ENCODE assay signal across 1 cellular context in the genomic region with DNA sequence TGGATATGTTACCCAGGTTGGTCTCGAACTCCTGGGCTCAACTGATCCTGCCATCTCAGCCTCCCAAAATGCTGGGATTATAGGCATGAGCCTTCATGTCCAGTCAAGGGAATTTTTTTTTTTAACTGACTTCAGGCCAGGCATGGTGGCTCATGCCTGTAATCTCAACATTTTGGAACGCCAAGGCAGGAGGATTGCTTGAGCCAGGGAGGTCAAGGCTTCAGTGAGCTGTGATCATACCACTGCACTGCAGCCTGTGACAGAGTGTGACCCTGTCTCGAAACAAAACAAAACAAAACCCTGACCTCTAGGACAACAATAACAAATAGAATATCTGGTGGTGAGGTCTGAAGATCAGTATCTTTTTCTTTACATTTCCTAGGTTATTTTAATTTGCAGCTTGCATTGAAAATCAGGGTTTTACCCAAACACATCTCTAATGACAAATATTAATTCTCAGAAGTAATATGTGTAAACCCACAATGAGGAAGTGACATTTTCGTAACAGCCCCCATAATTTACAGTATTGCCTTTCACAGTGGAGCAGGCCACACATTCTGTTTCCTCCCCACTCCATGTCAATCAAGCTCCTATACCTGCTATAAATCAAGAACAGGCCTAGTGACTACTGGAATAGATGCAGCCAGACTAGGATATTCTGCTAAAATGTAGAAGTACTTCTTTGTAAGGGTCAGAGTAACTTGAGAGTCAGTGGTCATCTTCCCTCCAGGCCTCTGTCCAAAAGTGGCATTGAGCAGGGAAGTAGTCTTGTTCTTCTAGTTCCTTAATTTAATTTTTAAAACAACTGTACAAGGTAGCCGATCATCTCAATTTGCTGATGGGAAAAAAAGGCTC.
TF ChIP-seq lines count a peak whose summit lies in the region.

No MANE protein-coding gene starts in this region.

TF ChIP-seq in HepG2, 621 proteins besides CTCF, POLR2A, EP300 and RAD21 (continued from another document and continues in another):
- TF ChIP-seq, protein P1, sequence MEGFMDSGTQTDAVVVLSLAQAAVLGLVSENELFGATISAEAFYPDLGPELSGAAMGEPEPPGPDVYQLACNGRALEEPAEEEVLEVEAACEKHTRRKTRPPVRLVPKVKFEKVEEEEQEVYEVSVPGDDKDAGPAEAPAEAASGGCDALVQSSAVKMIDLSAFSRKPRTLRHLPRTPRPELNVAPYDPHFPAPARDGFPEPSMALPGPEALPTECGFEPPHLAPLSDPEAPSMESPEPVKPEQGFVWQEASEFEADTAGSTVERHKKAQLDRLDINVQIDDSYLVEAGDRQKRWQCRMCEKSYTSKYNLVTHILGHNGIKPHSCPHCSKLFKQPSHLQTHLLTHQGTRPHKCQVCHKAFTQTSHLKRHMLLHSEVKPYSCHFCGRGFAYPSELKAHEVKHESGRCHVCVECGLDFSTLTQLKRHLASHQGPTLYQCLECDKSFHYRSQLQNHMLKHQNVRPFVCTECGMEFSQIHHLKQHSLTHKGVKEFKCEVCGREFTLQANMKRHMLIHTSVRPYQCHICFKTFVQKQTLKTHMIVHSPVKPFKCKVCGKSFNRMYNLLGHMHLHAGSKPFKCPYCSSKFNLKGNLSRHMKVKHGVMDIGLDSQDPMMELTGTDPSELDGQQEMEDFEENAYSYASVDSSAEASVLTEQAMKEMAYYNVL (CRISPR knock-in tag; IDR thresholded peaks at IDR 0.05; ENCODE audit: borderline replicate concordance) = no peak
- TF ChIP-seq ZNF354B (CRISPR knock-in tag; IDR thresholded peaks at IDR 0.05) (no peak), RBFOX2 (IDR thresholded peaks at IDR 0.05; ENCODE audit: low read depth, low read length) (peak; percentile 52), SALL1 (CRISPR knock-in tag; IDR thresholded peaks at IDR 0.05) (peak; percentile 91), ZBTB7B (CRISPR knock-in tag; IDR thresholded peaks at IDR 0.05) (no peak), ZNF326 (CRISPR knock-in tag; IDR thresholded peaks at IDR 0.05; ENCODE audit: borderline replicate concordance) (no peak), IRF2 (CRISPR knock-in tag; IDR thresholded peaks at IDR 0.05) (no peak), NONO (IDR thresholded peaks at IDR 0.05) (no peak), NONO (CRISPR knock-in tag; conservative IDR thresholded peaks at IDR 0.05) (0 out of 2 replicates have a peak, but pooled peaks have one; percentile 23), HOXA5 (CRISPR knock-in tag; IDR thresholded peaks at IDR 0.05) (no peak), SAP130 (CRISPR knock-in tag; IDR thresholded peaks at IDR 0.05; ENCODE audit: low read depth) (peak; percentile 56), FOXA1 (IDR thresholded peaks at IDR 0.05) (no peak), FOXA1 (CRISPR knock-in tag; IDR thresholded peaks at IDR 0.05) (peak; percentile 21; the same call in 1 of the 2 replicates), TCF7L2 (IDR thresholded peaks at IDR 0.05; ENCODE audit: low read depth, low read length) (no peak), CC2D1A (CRISPR knock-in tag; IDR thresholded peaks at IDR 0.05) (no peak), SSRP1 (CRISPR knock-in tag; IDR thresholded peaks at IDR 0.05) (no peak), TCF7 (IDR thresholded peaks at IDR 0.05; ENCODE audit: low read depth) (peak; percentile 46; the same call in 1 of the 2 replicates), ZNF644 (CRISPR knock-in tag; IDR thresholded peaks at IDR 0.05; ENCODE audit: low read depth) (peak; percentile 60; the same call in 1 of the 2 replicates), PTBP1 (IDR thresholded peaks at IDR 0.05; ENCODE audit: low read depth, low read length, poor library complexity, severe bottlenecking) (no peak), ZNF724P (CRISPR knock-in tag; IDR thresholded peaks at IDR 0.05; ENCODE audit: borderline replicate concordance) (no peak), ZNF234 (CRISPR knock-in tag; conservative IDR thresholded peaks at IDR 0.05) (no peak), NR0B2 (CRISPR knock-in tag; IDR thresholded peaks at IDR 0.05) (no peak), RFX1 (IDR thresholded peaks at IDR 0.05) (no peak), SP2 (CRISPR knock-in tag; IDR thresholded peaks at IDR 0.05) (no peak), HOXA9 (CRISPR knock-in tag; IDR thresholded peaks at IDR 0.05; ENCODE audit: borderline replicate concordance) (no peak), ZNF235 (CRISPR knock-in tag; IDR thresholded peaks at IDR 0.05; ENCODE audit: borderline replicate concordance) (no peak), RARG (CRISPR knock-in tag; IDR thresholded peaks at IDR 0.05; ENCODE audit: low read depth) (0 out of 2 replicates have a peak, but pooled peaks have one; percentile 49), YY1 (IDR thresholded peaks at IDR 0.05; ENCODE audit: insufficient read depth, insufficient replicate concordance, low read depth, low read length) (no peak), ARID5B (CRISPR knock-in tag; IDR thresholded peaks at IDR 0.05) (peak; percentile 82; the same call in 1 of the 2 replicates), ONECUT2 (CRISPR knock-in tag; IDR thresholded peaks at IDR 0.05) (no peak), ZNF674 (CRISPR knock-in tag; IDR thresholded peaks at IDR 0.05; ENCODE audit: low read depth) (no peak), ZKSCAN8 (CRISPR knock-in tag; IDR thresholded peaks at IDR 0.05; ENCODE audit: borderline replicate concordance) (no peak), ZNF232 (CRISPR knock-in tag; IDR thresholded peaks at IDR 0.05; ENCODE audit: borderline replicate concordance) (no peak; the same call in 1 of the 2 replicates), RARA (CRISPR knock-in tag; IDR thresholded peaks at IDR 0.05) (peak; percentile 93), SIX1 (CRISPR knock-in tag; IDR thresholded peaks at IDR 0.05; ENCODE audit: borderline replicate concordance) (no peak), RXRB (CRISPR knock-in tag; IDR thresholded peaks at IDR 0.05; ENCODE audit: borderline replicate concordance) (peak; percentile 71), HNRNPH1 (optimal IDR thresholded peaks at IDR 0.05; ENCODE audit: low read depth, low read length) (no peak)
- TF ChIP-seq, protein P2, sequence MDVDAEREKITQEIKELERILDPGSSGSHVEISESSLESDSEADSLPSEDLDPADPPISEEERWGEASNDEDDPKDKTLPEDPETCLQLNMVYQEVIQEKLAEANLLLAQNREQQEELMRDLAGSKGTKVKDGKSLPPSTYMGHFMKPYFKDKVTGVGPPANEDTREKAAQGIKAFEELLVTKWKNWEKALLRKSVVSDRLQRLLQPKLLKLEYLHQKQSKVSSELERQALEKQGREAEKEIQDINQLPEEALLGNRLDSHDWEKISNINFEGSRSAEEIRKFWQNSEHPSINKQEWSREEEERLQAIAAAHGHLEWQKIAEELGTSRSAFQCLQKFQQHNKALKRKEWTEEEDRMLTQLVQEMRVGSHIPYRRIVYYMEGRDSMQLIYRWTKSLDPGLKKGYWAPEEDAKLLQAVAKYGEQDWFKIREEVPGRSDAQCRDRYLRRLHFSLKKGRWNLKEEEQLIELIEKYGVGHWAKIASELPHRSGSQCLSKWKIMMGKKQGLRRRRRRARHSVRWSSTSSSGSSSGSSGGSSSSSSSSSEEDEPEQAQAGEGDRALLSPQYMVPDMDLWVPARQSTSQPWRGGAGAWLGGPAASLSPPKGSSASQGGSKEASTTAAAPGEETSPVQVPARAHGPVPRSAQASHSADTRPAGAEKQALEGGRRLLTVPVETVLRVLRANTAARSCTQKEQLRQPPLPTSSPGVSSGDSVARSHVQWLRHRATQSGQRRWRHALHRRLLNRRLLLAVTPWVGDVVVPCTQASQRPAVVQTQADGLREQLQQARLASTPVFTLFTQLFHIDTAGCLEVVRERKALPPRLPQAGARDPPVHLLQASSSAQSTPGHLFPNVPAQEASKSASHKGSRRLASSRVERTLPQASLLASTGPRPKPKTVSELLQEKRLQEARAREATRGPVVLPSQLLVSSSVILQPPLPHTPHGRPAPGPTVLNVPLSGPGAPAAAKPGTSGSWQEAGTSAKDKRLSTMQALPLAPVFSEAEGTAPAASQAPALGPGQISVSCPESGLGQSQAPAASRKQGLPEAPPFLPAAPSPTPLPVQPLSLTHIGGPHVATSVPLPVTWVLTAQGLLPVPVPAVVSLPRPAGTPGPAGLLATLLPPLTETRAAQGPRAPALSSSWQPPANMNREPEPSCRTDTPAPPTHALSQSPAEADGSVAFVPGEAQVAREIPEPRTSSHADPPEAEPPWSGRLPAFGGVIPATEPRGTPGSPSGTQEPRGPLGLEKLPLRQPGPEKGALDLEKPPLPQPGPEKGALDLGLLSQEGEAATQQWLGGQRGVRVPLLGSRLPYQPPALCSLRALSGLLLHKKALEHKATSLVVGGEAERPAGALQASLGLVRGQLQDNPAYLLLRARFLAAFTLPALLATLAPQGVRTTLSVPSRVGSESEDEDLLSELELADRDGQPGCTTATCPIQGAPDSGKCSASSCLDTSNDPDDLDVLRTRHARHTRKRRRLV (CRISPR knock-in tag; IDR thresholded peaks at IDR 0.05) = no peak
- TF ChIP-seq, protein P3, sequence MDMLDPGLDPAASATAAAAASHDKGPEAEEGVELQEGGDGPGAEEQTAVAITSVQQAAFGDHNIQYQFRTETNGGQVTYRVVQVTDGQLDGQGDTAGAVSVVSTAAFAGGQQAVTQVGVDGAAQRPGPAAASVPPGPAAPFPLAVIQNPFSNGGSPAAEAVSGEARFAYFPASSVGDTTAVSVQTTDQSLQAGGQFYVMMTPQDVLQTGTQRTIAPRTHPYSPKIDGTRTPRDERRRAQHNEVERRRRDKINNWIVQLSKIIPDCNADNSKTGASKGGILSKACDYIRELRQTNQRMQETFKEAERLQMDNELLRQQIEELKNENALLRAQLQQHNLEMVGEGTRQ (IDR thresholded peaks at IDR 0.05; ENCODE audit: low read depth, low read length) = no peak
- TF ChIP-seq, protein P3 (CRISPR knock-in tag; IDR thresholded peaks at IDR 0.05; ENCODE audit: borderline replicate concordance) = no peak
- TF ChIP-seq, protein P4, sequence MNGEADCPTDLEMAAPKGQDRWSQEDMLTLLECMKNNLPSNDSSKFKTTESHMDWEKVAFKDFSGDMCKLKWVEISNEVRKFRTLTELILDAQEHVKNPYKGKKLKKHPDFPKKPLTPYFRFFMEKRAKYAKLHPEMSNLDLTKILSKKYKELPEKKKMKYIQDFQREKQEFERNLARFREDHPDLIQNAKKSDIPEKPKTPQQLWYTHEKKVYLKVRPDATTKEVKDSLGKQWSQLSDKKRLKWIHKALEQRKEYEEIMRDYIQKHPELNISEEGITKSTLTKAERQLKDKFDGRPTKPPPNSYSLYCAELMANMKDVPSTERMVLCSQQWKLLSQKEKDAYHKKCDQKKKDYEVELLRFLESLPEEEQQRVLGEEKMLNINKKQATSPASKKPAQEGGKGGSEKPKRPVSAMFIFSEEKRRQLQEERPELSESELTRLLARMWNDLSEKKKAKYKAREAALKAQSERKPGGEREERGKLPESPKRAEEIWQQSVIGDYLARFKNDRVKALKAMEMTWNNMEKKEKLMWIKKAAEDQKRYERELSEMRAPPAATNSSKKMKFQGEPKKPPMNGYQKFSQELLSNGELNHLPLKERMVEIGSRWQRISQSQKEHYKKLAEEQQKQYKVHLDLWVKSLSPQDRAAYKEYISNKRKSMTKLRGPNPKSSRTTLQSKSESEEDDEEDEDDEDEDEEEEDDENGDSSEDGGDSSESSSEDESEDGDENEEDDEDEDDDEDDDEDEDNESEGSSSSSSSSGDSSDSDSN (CRISPR knock-in tag; IDR thresholded peaks at IDR 0.05) = no peak
- TF ChIP-seq, protein P5, sequence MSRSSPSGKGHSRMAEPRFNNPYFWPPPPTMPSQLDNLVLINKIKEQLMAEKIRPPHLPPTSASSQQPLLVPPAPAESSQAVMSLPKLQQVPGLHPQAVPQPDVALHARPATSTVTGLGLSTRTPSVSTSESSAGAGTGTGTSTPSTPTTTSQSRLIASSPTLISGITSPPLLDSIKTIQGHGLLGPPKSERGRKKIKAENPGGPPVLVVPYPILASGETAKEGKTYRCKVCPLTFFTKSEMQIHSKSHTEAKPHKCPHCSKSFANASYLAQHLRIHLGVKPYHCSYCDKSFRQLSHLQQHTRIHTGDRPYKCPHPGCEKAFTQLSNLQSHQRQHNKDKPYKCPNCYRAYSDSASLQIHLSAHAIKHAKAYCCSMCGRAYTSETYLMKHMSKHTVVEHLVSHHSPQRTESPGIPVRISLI (CRISPR knock-in tag; IDR thresholded peaks at IDR 0.05; ENCODE audit: borderline replicate concordance) = peak; percentile 75; the same call in 1 of the 2 replicates
- TF ChIP-seq, protein P6, sequence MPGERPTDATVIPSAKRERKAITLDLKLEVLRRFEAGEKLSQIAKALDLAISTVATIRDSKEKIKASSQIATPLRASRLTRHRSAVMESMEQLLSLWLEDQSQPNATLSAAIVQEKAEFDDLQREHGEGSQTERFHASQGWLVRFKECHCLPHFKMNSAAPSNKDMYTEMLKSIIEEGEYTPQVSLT (CRISPR knock-in tag; IDR thresholded peaks at IDR 0.05; ENCODE audit: borderline replicate concordance, low read depth) = no peak
